ENCODE assay signal across 15 cellular contexts in genomic region chr11:69669486-69669885, GRCh38. TPM values are rescaled to one million over a fixed set of nuclear protein-coding genes. Genes with fewer than 3 reads are reported as not detected.
"Had no signal": no experiment of that assay in that cellular context is flagged by ENCODE, and none has a peak within 500 bp of the region (broad histone marks: within the 10 kb centered on the region; RNA-seq: fewer than 3 reads in every experiment).

No MANE protein-coding gene starts in this region.

- H3K4me3 ChIP-seq: ascending aorta, gastrocnemius medialis, tibial nerve, vagina had no signal

- H3K36me3 Mint-ChIP-seq: natural killer cell had no signal

- ATAC-seq: activated CD8-positive, alpha-beta T cell treated with anti-CD3 and anti-CD28 coated beads, Interleukin-2, amount 10 ng/mL, durations not matched to agents 7 days and 5 days had no signal

- H3K4me3 Mint-ChIP-seq: activated CD4-positive, alpha-beta T cell treated with anti-CD3 and anti-CD28 coated beads, Interleukin-2, amount 10 ng/mL, durations not matched to agents 7 days and 5 days; activated CD8-positive, alpha-beta T cell treated with anti-CD3 and anti-CD28 coated beads, Interleukin-2, amount 10 ng/mL, durations not matched to agents 7 days and 5 days; activated naive CD4-positive, alpha-beta T cell treated with anti-CD3 and anti-CD28 coated beads, Interleukin-2, amount 50 U/mL, for 24 hours; activated T-cell treated with anti-CD3 and anti-CD28 coated beads, Interleukin-2, amount 50 U/mL, for 72 hours; natural killer cell; stimulated activated naive CD8-positive, alpha-beta T cell treated with anti-CD3 and anti-CD28 coated beads, Interleukin-15, Interleukin-2, amounts not matched to agents 100 ng/mL and 50 ng/mL, for 24 hours; T-cell had no signal

- DNase-seq: cortex of kidney had no signal

- H3K27ac Mint-ChIP-seq: activated CD4-positive, alpha-beta T cell treated with anti-CD3 and anti-CD28 coated beads, Interleukin-2, amount 10 ng/mL, durations not matched to agents 7 days and 5 days; activated CD8-positive, alpha-beta T cell treated with anti-CD3 and anti-CD28 coated beads, Interleukin-2, amount 10 ng/mL, durations not matched to agents 7 days and 5 days; activated naive CD4-positive, alpha-beta T cell treated with anti-CD3 and anti-CD28 coated beads, Interleukin-2, amount 50 U/mL, for 24 hours; activated T-cell treated with anti-CD3 and anti-CD28 coated beads, Interleukin-2, amount 50 U/mL, for 72 hours; natural killer cell; stimulated activated naive CD8-positive, alpha-beta T cell treated with anti-CD3 and anti-CD28 coated beads, Interleukin-15, Interleukin-2, amounts not matched to agents 100 ng/mL and 50 ng/mL, for 24 hours; T-cell had no signal

- H3K9me3 Mint-ChIP-seq: activated CD4-positive, alpha-beta T cell treated with anti-CD3 and anti-CD28 coated beads, Interleukin-2, amount 10 ng/mL, durations not matched to agents 7 days and 5 days; activated naive CD4-positive, alpha-beta T cell treated with anti-CD3 and anti-CD28 coated beads, Interleukin-2, amount 50 U/mL, for 24 hours; activated T-cell treated with anti-CD3 and anti-CD28 coated beads, Interleukin-2, amount 50 U/mL, for 72 hours; natural killer cell; stimulated activated naive CD8-positive, alpha-beta T cell treated with anti-CD3 and anti-CD28 coated beads, Interleukin-15, Interleukin-2, amounts not matched to agents 100 ng/mL and 50 ng/mL, for 24 hours; T-cell had no signal

- H3K27me3 ChIP-seq: ascending aorta, gastrocnemius medialis, neutrophil, tibial nerve, vagina had no signal

- H3K27me3 Mint-ChIP-seq: activated CD4-positive, alpha-beta T cell treated with anti-CD3 and anti-CD28 coated beads, Interleukin-2, amount 10 ng/mL, durations not matched to agents 7 days and 5 days; activated naive CD4-positive, alpha-beta T cell treated with anti-CD3 and anti-CD28 coated beads, Interleukin-2, amount 50 U/mL, for 24 hours; stimulated activated naive CD8-positive, alpha-beta T cell treated with anti-CD3 and anti-CD28 coated beads, Interleukin-15, Interleukin-2, amounts not matched to agents 100 ng/mL and 50 ng/mL, for 24 hours; T-cell had no signal

- H3K9me3 ChIP-seq: ascending aorta, gastrocnemius medialis, neutrophil, tibial nerve, vagina had no signal

- H3K79me2 ChIP-seq: parathyroid adenoma had no signal

- H2AFZ ChIP-seq: parathyroid adenoma had no signal

- H3K27ac ChIP-seq: gastrocnemius medialis, neutrophil, parathyroid adenoma, tibial nerve, vagina had no signal

RNA-seq across cellular contexts. Expression of gene FGF19, which starts 34.3 kb away (rescaled TPM):
- total RNA-seq: activated CD4-positive, alpha-beta T cell treated with anti-CD3 and anti-CD28 coated beads, Interleukin-2, amount 10 ng/mL, durations not matched to agents 7 days and 5 days; activated CD8-positive, alpha-beta T cell treated with anti-CD3 and anti-CD28 coated beads, Interleukin-2, amount 10 ng/mL, durations not matched to agents 7 days and 5 days; ascending aorta; gastrocnemius medialis; lower leg skin; natural killer cell; tibial nerve; vagina had no signal
